23 cellular contexts compared by ENCODE assay signal in genomic region chr12:29008786-29009185, GRCh38.
"Had no signal": no experiment of that assay in that cellular context is flagged by ENCODE, and none has a peak within 500 bp of the region (broad histone marks: within the 10 kb centered on the region; RNA-seq: fewer than 3 reads in every experiment).

No MANE protein-coding gene starts in this region.

- H3K27me3 ChIP-seq: dorsolateral prefrontal cortex, heart right ventricle, testis, transverse colon had no signal

- H3K27ac ChIP-seq: coronary artery, dorsolateral prefrontal cortex, heart right ventricle, left ventricle myocardium inferior, testis, transverse colon, VCaP had no signal

- H3K36me3 ChIP-seq: heart right ventricle, left ventricle myocardium inferior, transverse colon had no signal

- H3K9me3 Mint-ChIP-seq: activated naive CD4-positive, alpha-beta T cell treated with anti-CD3 and anti-CD28 coated beads, Interleukin-2, amount 50 U/mL, for 72 hours; activated T-cell treated with anti-CD3 and anti-CD28 coated beads, Interleukin-2, amount 50 U/mL, for 72 hours; natural killer cell treated with Interleukin-12 subunit alpha and Interleukin-12 subunit beta and Interleukin-15 and Interleukin-18, amount 100 ng/mL, for 72 hours had no signal

- H3K4me3 Mint-ChIP-seq: activated T-cell treated with anti-CD3 and anti-CD28 coated beads, Interleukin-2, amount 50 U/mL, for 72 hours; effector memory CD8-positive, alpha-beta T cell; natural killer cell treated with Interleukin-12 subunit alpha and Interleukin-12 subunit beta and Interleukin-15 and Interleukin-18, amount 100 ng/mL, for 72 hours had no signal

- H3K4me3 ChIP-seq: coronary artery, dorsolateral prefrontal cortex, heart right ventricle, left ventricle myocardium inferior, lung, mucosa of descending colon, testis, transverse colon had no signal

- H3K36me3 Mint-ChIP-seq: activated naive CD4-positive, alpha-beta T cell treated with anti-CD3 and anti-CD28 coated beads, Interleukin-2, amount 50 U/mL, for 72 hours; natural killer cell treated with Interleukin-12 subunit alpha and Interleukin-12 subunit beta and Interleukin-15 and Interleukin-18, amount 100 ng/mL, for 72 hours had no signal

- H3K4me1 ChIP-seq: heart right ventricle, left ventricle myocardium inferior, testis, transverse colon had no signal

- H3K9me3 ChIP-seq: left ventricle myocardium inferior, mucosa of descending colon, testis, transverse colon had no signal

- DNase-seq: activated CD4-positive, alpha-beta T cell treated with anti-CD3 and anti-CD28 coated beads for 4 hours; activated CD4-positive, alpha-beta T cell treated with anti-CD3 and anti-CD28 coated beads, Interleukin-2, amount 50 U/mL, for 4 hours; activated naive CD4-positive, alpha-beta T cell; activated T-cell treated with anti-CD3 and anti-CD28 coated beads for 4 hours; activated T-cell treated with anti-CD3 and anti-CD28 coated beads, Interleukin-2, amount 50 U/mL, for 72 hours; dorsolateral prefrontal cortex; effector memory CD8-positive, alpha-beta T cell; foreskin fibroblast; heart right ventricle; kidney glomerular epithelial cell; left ventricle myocardium inferior; mucosa of descending colon; stimulated activated CD4-positive, alpha-beta T cell treated with anti-CD3 and anti-CD28 coated beads, Interleukin-2, amount 100 ng/mL, for 48 hours; stimulated activated naive CD8-positive, alpha-beta T cell treated with anti-CD3 and anti-CD28 coated beads, Interleukin-15, Interleukin-2, amounts not matched to agents 100 U/mL and 50 U/mL, for 24 hours; testis; transverse colon had no signal

- H3K27ac Mint-ChIP-seq: activated naive CD4-positive, alpha-beta T cell treated with anti-CD3 and anti-CD28 coated beads, Interleukin-2, amount 50 U/mL, for 72 hours; activated T-cell treated with anti-CD3 and anti-CD28 coated beads, Interleukin-2, amount 50 U/mL, for 72 hours; effector memory CD8-positive, alpha-beta T cell; natural killer cell treated with Interleukin-12 subunit alpha and Interleukin-12 subunit beta and Interleukin-15 and Interleukin-18, amount 100 ng/mL, for 72 hours had no signal

- ATAC-seq: activated naive CD4-positive, alpha-beta T cell treated with anti-CD3 and anti-CD28 coated beads, Interleukin-2, amount 50 U/mL, for 72 hours; activated T-cell treated with anti-CD3 and anti-CD28 coated beads, Interleukin-2, amount 50 U/mL, for 72 hours; effector memory CD8-positive, alpha-beta T cell; esophagus mucosa; heart right ventricle; mucosa of descending colon; natural killer cell treated with Interleukin-12 subunit alpha and Interleukin-12 subunit beta and Interleukin-15 and Interleukin-18, amount 100 ng/mL, for 72 hours; right cardiac atrium; stimulated activated naive CD8-positive, alpha-beta T cell treated with anti-CD3 and anti-CD28 coated beads, Interleukin-15, Interleukin-2, amounts not matched to agents 100 U/mL and 50 U/mL, for 24 hours had no signal
